In the genomic region with DNA sequence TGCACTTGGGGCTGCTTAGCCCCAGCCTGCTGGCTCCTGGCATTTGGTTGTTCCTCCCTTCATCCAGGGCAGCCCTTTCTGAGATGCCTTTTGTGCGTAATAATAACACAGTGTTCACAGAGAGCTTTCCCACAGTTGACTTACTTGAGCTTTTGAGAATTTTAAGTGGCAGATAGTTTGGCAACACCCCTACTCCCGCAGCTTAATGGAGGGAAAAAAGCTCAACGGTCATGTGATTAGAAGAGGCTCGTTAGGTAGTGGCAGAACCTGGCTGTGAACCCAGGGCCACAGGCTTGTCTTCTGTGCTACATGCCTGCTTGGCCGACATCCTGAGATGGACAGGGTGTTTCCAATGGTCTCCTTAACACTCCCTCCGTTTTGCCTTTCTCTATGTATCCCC, we compare ENCODE assay signal across 33 cellular contexts. TPM values are rescaled to one million over a fixed set of nuclear protein-coding genes. Genes with fewer than 3 reads are reported as not detected.
DNase-seq lines count a peak whose midpoint lies in the region; ATAC-seq, FAIRE-seq and TF ChIP-seq lines count a peak whose summit lies in the region.
"Had no signal": no experiment of that assay in that cellular context is flagged by ENCODE, and none has a peak within 500 bp of the region (broad histone marks: within the 10 kb centered on the region; RNA-seq: fewer than 3 reads in every experiment).

No MANE protein-coding gene starts in this region.

- TF ChIP-seq EP300 in Ishikawa (IDR thresholded peaks at IDR 0.05; ENCODE audit: borderline replicate concordance) (no peak), H1 (IDR thresholded peaks at IDR 0.05; ENCODE audit: borderline replicate concordance in 1 of 2, low read depth in 2 of 2, low read length in 2 of 2) (no peak)

- no peak overlapping the region; the same call in 1 of the 2 replicates for H2AK5ac ChIP-seq in H1 (ENCODE audit: low read depth, low read length)

- H3K79me2 ChIP-seq in H1 (ENCODE audit: control insufficient read depth in 1 of 2, insufficient read depth in 2 of 2, low read length in 2 of 2), result no peaks in the 10 kb centered on the region

- no peak overlapping the region for H2BK15ac ChIP-seq in H1 (ENCODE audit: low read length)

- 78% methylated on average over 6 of the region's 6 CpGs; no CpG with 5 or more reads in 1 of the 2 experiments for WGBS in H1 (ENCODE audit: extremely low coverage in 1 of 2, insufficient coverage in 1 of 2, insufficient read length in 1 of 2, insufficient replicate concordance in 2 of 2, low coverage in 1 of 2, low lambda C conversion rate in 2 of 2, missing lambda C conversion rate in 1 of 2), 2 experiments
- WGBS in right cardiac atrium, result 54% methylated on average over 6 of the region's 6 CpGs
- WGBS in psoas muscle, 3 donors, result 31 to 48% (median 40%) methylated on average over 6 of the region's 6 CpGs

- H3K36me3 Mint-ChIP-seq in stimulated activated naive B cell treated with anti-CD40 and anti-IgM and Interleukin-4, amounts not matched to agents 10 μg/mL and 1 μg/mL and 100 μg/mL, for 72 hours, result peaks cover 4% of the 10 kb centered on the region in 2 donors
- H3K36me3 Mint-ChIP-seq: mesothelial cell of epicardium had no signal

- H4K91ac ChIP-seq in H1 (replicated peaks; ENCODE audit: insufficient read length, low read length), result no peak overlapping the region

- H3K9me3 ChIP-seq in H1 (ENCODE audit: insufficient read depth in 2 of 2, low read depth in 1 of 2, low read length in 1 of 2) (no peaks in the 10 kb centered on the region), right cardiac atrium (ENCODE audit: control insufficient read depth, low read length) (no peaks in the 10 kb centered on the region), psoas muscle (no peaks in the 10 kb centered on the region)
- H3K9me3 ChIP-seq: body of pancreas had no signal

- no peaks in the 10 kb centered on the region for H3K79me1 ChIP-seq in H1 (ENCODE audit: low read depth, low read length)

- H3K27me3 ChIP-seq in H1 (replicated peaks in 1 of 4; ENCODE audit: control insufficient read depth in 3 of 4, extremely low read depth in 1 of 4, insufficient read depth in 3 of 4, low read length in 3 of 4) (peaks cover 0 to 9% (median 8%) of the 10 kb centered on the region in 4 experiments; a peak in 5 of 7 replicates), right cardiac atrium (ENCODE audit: control insufficient read depth, insufficient read depth) (no peaks in the 10 kb centered on the region), psoas muscle (ENCODE audit: insufficient read depth in 3 of 3, low read length in 2 of 3) (no peaks in the 10 kb centered on the region)

- peaks cover 15 to 28% (median 18%) of the 10 kb centered on the region in 4 experiments for H3K4me1 ChIP-seq in H1 (replicated peaks in 1 of 4; ENCODE audit: control insufficient read depth in 3 of 4, insufficient read depth in 4 of 4, low read length in 3 of 4)
- H3K4me1 ChIP-seq in right cardiac atrium (ENCODE audit: control insufficient read depth, insufficient read depth, low read length), result peaks cover 15% of the 10 kb centered on the region
- H3K4me1 ChIP-seq in psoas muscle, result peaks cover 59% of the 10 kb centered on the region

- H3K27ac ChIP-seq in H1 (ENCODE audit: low read depth, low read length) (no peak overlapping the region), right cardiac atrium (ENCODE audit: low read length) (peak overlapping the region; percentile 74), psoas muscle (peak overlapping the region; percentile 54)
- H3K27ac ChIP-seq: body of pancreas, epithelial cell of prostate, KMS-11, PC-9, WERI-Rb-1 had no signal

- peaks cover 8 to 12% of the 10 kb centered on the region in 2 donors for H3K4me1 Mint-ChIP-seq in stimulated activated naive B cell treated with anti-CD40 and anti-IgM and Interleukin-4, amounts not matched to agents 10 μg/mL and 1 μg/mL and 100 μg/mL, for 72 hours

- TF ChIP-seq CTCF in H1 (IDR thresholded peaks at IDR 0.05; ENCODE audit: control extremely low read depth in 1 of 3, insufficient read depth in 1 of 3, low read depth in 1 of 3, low read length in 3 of 3) (no peak), psoas muscle (IDR thresholded peaks at IDR 0.05) (no peak)

- H2BK20ac ChIP-seq in H1 (ENCODE audit: low read length), result no peak overlapping the region

- peaks cover 55 to 58% of the 10 kb centered on the region in 2 donors for H3K27me3 Mint-ChIP-seq in stimulated activated naive B cell treated with anti-CD40 and anti-IgM and Interleukin-4, amounts not matched to agents 10 μg/mL and 1 μg/mL and 100 μg/mL, for 72 hours

- ATAC-seq in right cardiac atrium (peak; percentile 6 to 15), psoas muscle (no peak), HG03280 (IDR thresholded peaks at IDR 0.05; ENCODE audit: unreplicated experiment) (no peak)
- no peak for ATAC-seq in stimulated activated naive B cell treated with anti-CD40 and anti-IgM and Interleukin-4, amounts not matched to agents 10 μg/mL and 1 μg/mL and 100 μg/mL, for 72 hours (replicated peaks)
- ATAC-seq: body of pancreas; naive thymus-derived CD8-positive, alpha-beta T cell had no signal

- no peak overlapping the region for H3K27ac Mint-ChIP-seq in stimulated activated naive B cell treated with anti-CD40 and anti-IgM and Interleukin-4, amounts not matched to agents 10 μg/mL and 1 μg/mL and 100 μg/mL, for 72 hours
- H3K27ac Mint-ChIP-seq: activated CD4-positive, alpha-beta T cell treated with anti-CD3 and anti-CD28 coated beads, Interleukin-2, amount 10 ng/mL, durations not matched to agents 7 days and 5 days; H9; mesothelial cell of epicardium had no signal

- H3K9ac ChIP-seq in H1 (replicated peaks in 1 of 4; ENCODE audit: extremely low read depth in 1 of 4, low read depth in 3 of 4, low read length in 3 of 4), result no peak overlapping the region
- H3K9ac ChIP-seq: KMS-11 had no signal

- H3K4me3 ChIP-seq in H1 (ENCODE audit: extremely low read depth in 1 of 4, insufficient read depth in 2 of 4, low read depth in 3 of 4, low read length in 4 of 4), result no peak overlapping the region
- no peak overlapping the region for H3K4me3 ChIP-seq in right cardiac atrium (ENCODE audit: low read length)
- H3K4me3 ChIP-seq in psoas muscle, result no peak overlapping the region
- H3K4me3 ChIP-seq: body of pancreas, PC-9, smooth muscle cell had no signal

- no peak for TF ChIP-seq POLR2A in H1 (IDR thresholded peaks at IDR 0.05; ENCODE audit: control extremely low read depth in 1 of 2, low read depth in 2 of 2, low read length in 2 of 2)

- H3K4me2 ChIP-seq in H1 (ENCODE audit: insufficient read depth in 1 of 2, low read depth in 2 of 2, low read length in 2 of 2), result no peak overlapping the region
- H3K4me2 ChIP-seq: KMS-11, PC-9, smooth muscle cell had no signal

- H3K23me2 ChIP-seq in H1 (ENCODE audit: low read depth, low read length), result no peaks in the 10 kb centered on the region; the same call in 1 of the 2 replicates

- H3K18ac ChIP-seq in H1 (ENCODE audit: extremely low read depth, low read length), result peak overlapping the region; percentile 20; the same call in 1 of the 2 replicates

- CTCF ChIA-PET in H1 (lab: Charles Lee; ENCODE audit: partially characterized antibody), result interaction anchor here (0.6 to 32.9 kb wide), 6 partner anchors 14 to 177 kb away, joined by 3 to 1213 read pairs (median 24); a partner anchor contains a TSS

- H3K36me3 ChIP-seq in H1 (ENCODE audit: control insufficient read depth in 2 of 4, insufficient read depth in 4 of 4, low read length in 3 of 4) (no peaks in the 10 kb centered on the region), psoas muscle (ENCODE audit: insufficient read depth in 1 of 2, low read depth in 1 of 2) (no peaks in the 10 kb centered on the region)
- H3K36me3 ChIP-seq: WERI-Rb-1 had no signal

- peaks cover 0 to 3% of the 10 kb centered on the region in 2 donors for H3K9me3 Mint-ChIP-seq in stimulated activated naive B cell treated with anti-CD40 and anti-IgM and Interleukin-4, amounts not matched to agents 10 μg/mL and 1 μg/mL and 100 μg/mL, for 72 hours
- H3K9me3 Mint-ChIP-seq: activated CD4-positive, alpha-beta T cell treated with anti-CD3 and anti-CD28 coated beads, Interleukin-2, amount 10 ng/mL, durations not matched to agents 7 days and 5 days; activated T-cell treated with anti-CD3 and anti-CD28 coated beads, Interleukin-2, amount 50 U/mL, for 4 hours; H9; mesothelial cell of epicardium; naive thymus-derived CD8-positive, alpha-beta T cell had no signal

- H2BK5ac ChIP-seq in H1 (ENCODE audit: low read depth, low read length), result no peak overlapping the region

- H2AFZ ChIP-seq in H1 (ENCODE audit: low read length), result no peak overlapping the region
- H2AFZ ChIP-seq: PC-9 had no signal

- no peak overlapping the region for H2BK120ac ChIP-seq in H1 (replicated peaks; ENCODE audit: low read depth, low read length)

- no peak overlapping the region for H4K8ac ChIP-seq in H1 (ENCODE audit: extremely low read depth, insufficient read depth, low read length)

- no peak overlapping the region for H3K4ac ChIP-seq in H1 (replicated peaks; ENCODE audit: insufficient read length, low read depth, low read length)

- DNase-seq in H1 (ENCODE audit: low read depth in 1 of 2, low spot score in 2 of 2) (no peak), right cardiac atrium (peak in 1 of 3 donors; percentile 56), psoas muscle (no peak), dedifferentiated amniotic fluid mesenchymal stem cell (ENCODE audit: extremely low spot score) (no peak), T-helper 2 cell (no peak)
- no peak for DNase-seq in stimulated activated naive B cell treated with anti-CD40 and anti-IgM and Interleukin-4, amounts not matched to agents 10 μg/mL and 1 μg/mL and 100 μg/mL, for 72 hours
- DNase-seq: activated CD4-positive, alpha-beta T cell treated with anti-CD3 and anti-CD28 coated beads, Interleukin-2, amount 10 ng/mL, durations not matched to agents 7 days and 5 days; activated T-cell treated with anti-CD3 and anti-CD28 coated beads, Interleukin-2, amount 50 U/mL, for 4 hours; body of pancreas; COR-L47; DMS53; effector CD4-positive, alpha-beta T cell; H9; head of caudate nucleus; naive thymus-derived CD8-positive, alpha-beta T cell; NCI-H1436 treated with DMSO at 0.1 percent for 48 hours; NCI-H2107; NCI-H510A; PC-9; SIG-M5; T-helper 9 cell; WERI-Rb-1 had no signal

- 0 out of 2 replicates have a peak overlapping the region, but pooled peaks have one; percentile 71 for H2BK12ac ChIP-seq in H1 (ENCODE audit: low read depth, low read length)

- no peak overlapping the region for H3K23ac ChIP-seq in H1 (ENCODE audit: insufficient read length)

- H3K14ac ChIP-seq in H1 (ENCODE audit: insufficient read length), result no peak overlapping the region

- POLR2A ChIA-PET in H1 (lab: Charles Lee; ENCODE audit: partially characterized antibody), result interaction anchor here (14.5 kb wide), 1 partner anchor 14 kb away, joined by 93 read pairs; a partner anchor contains a TSS

- H4K5ac ChIP-seq in H1 (ENCODE audit: insufficient read length, low read depth, low read length), result no peak overlapping the region

- no peak overlapping the region for H3K4me3 Mint-ChIP-seq in stimulated activated naive B cell treated with anti-CD40 and anti-IgM and Interleukin-4, amounts not matched to agents 10 μg/mL and 1 μg/mL and 100 μg/mL, for 72 hours
- H3K4me3 Mint-ChIP-seq: activated CD4-positive, alpha-beta T cell treated with anti-CD3 and anti-CD28 coated beads, Interleukin-2, amount 10 ng/mL, durations not matched to agents 7 days and 5 days; activated T-cell treated with anti-CD3 and anti-CD28 coated beads, Interleukin-2, amount 50 U/mL, for 4 hours; H9; mesothelial cell of epicardium; naive thymus-derived CD8-positive, alpha-beta T cell had no signal

- FAIRE-seq in H1 (lab: Jason Lieb, UNC), result no peak

- H3K56ac ChIP-seq in H1 (replicated peaks; ENCODE audit: insufficient read length, low read depth, low read length), result no peak overlapping the region

- TF ChIP-seq RAD21 in Ishikawa (IDR thresholded peaks at IDR 0.05; ENCODE audit: low read depth), result no peak
- no peak for TF ChIP-seq RAD21 in H1 (IDR thresholded peaks at IDR 0.05 in 1 of 2, conservative IDR thresholded peaks at IDR 0.05 in 1 of 2; ENCODE audit: low read depth in 2 of 2, low read length in 2 of 2)

- no peaks in the 10 kb centered on the region for H4K20me1 ChIP-seq in H1 (replicated peaks in 1 of 2; ENCODE audit: control insufficient read depth in 1 of 2, insufficient read depth in 2 of 2, low read length in 2 of 2)

- intact Hi-C loops in right cardiac atrium (cut with DNase I) (no loop called here), psoas muscle (cut with DNase I) (no loop called here)

RNA-seq across cellular contexts. Expression of a gene that starts 4.7 kb away (rescaled TPM):
- not detected in 2 replicates for total RNA-seq in H1 (2021; fragmentation: NEBNext Ultra II Directional; extraction: Animal tissue kit (Norgen Biotek cat#: 25700))
- polyA plus RNA-seq in H1 (2011; rRNA removed) (not detected in 2 replicates), right cardiac atrium (6.9 TPM), psoas muscle (1 to 10 TPM in 2 of 3 donors, under 1 TPM in 1; 0.12 to 5.7 (median 1.2) TPM)
- polyA plus RNA-seq in H1 (2011; cell fraction: cytosol; rRNA removed), result not detected
- not detected for polyA plus RNA-seq in H1 (2011; cell fraction: nucleus; rRNA removed)
- not detected in 4 replicates for polyA plus RNA-seq in H1 (2012, experiment 1 of 2)
- polyA plus RNA-seq in H1 (2012, experiment 2 of 2), result not detected
- polyA plus RNA-seq in H1 (2013, experiment 1 of 2), result not detected
- polyA plus RNA-seq in H1 (2013, experiment 2 of 2), result not detected
- polyA minus RNA-seq in H1 (2011; rRNA and poly(A)+ RNA removed), result 0.07 TPM in 1 of 2 replicates, not detected in the other
- polyA minus RNA-seq in H1 (2011; cell fraction: cytosol; rRNA and poly(A)+ RNA removed), result not detected
- not detected for polyA minus RNA-seq in H1 (2011; cell fraction: nucleus; rRNA and poly(A)+ RNA removed)
- total RNA-seq in right cardiac atrium (1 to 10 TPM; 2.8 to 8.9 (median 5.3) TPM), psoas muscle (1 to 10 TPM; 1.3 to 5.7 (median 3.4) TPM)
- total RNA-seq: activated CD4-positive, alpha-beta T cell treated with anti-CD3 and anti-CD28 coated beads, Interleukin-2, amount 10 ng/mL, durations not matched to agents 7 days and 5 days; activated T-cell treated with anti-CD3 and anti-CD28 coated beads, Interleukin-2, amount 50 U/mL, for 4 hours; body of pancreas; fibroblast of villous mesenchyme; G401; H9; HT1080; mesothelial cell of epicardium; naive thymus-derived CD8-positive, alpha-beta T cell; omental fat pad; PC-9; smooth muscle cell had no signal
- polyA plus RNA-seq: naive thymus-derived CD8-positive, alpha-beta T cell had no signal

RNA-seq across cellular contexts. Expression of a gene that starts 13.5 kb away (rescaled TPM):
- 9.3 and 10.3 TPM in 2 replicates for total RNA-seq in H1 (2021; fragmentation: NEBNext Ultra II Directional; extraction: Animal tissue kit (Norgen Biotek cat#: 25700))
- polyA plus RNA-seq in H1 (2011; rRNA removed) (9.5 and 16.7 TPM in 2 replicates), right cardiac atrium (68.8 TPM), psoas muscle (1 to 10 TPM; 2.6 to 3.0 (median 3.0) TPM)
- 16.0 TPM for polyA plus RNA-seq in H1 (2011; cell fraction: cytosol; rRNA removed)
- 11.4 TPM for polyA plus RNA-seq in H1 (2011; cell fraction: nucleus; rRNA removed)
- polyA plus RNA-seq in H1 (2012, experiment 1 of 2), result 6.7 to 8.6 TPM (median 8.0 TPM) in 4 replicates
- 10.5 TPM for polyA plus RNA-seq in H1 (2012, experiment 2 of 2)
- 6.6 TPM for polyA plus RNA-seq in H1 (2013, experiment 1 of 2)
- polyA plus RNA-seq in H1 (2013, experiment 2 of 2), result 7.7 TPM
- 12.2 and 14.8 TPM in 2 replicates for polyA minus RNA-seq in H1 (2011; rRNA and poly(A)+ RNA removed)
- 9.6 TPM for polyA minus RNA-seq in H1 (2011; cell fraction: cytosol; rRNA and poly(A)+ RNA removed)
- 9.0 TPM for polyA minus RNA-seq in H1 (2011; cell fraction: nucleus; rRNA and poly(A)+ RNA removed)
- total RNA-seq in right cardiac atrium (10 to 100 TPM; 63.2 to 88.0 (median 70.0) TPM), psoas muscle (1 to 10 TPM; 2.5 to 6.3 (median 3.2) TPM)
- total RNA-seq: activated CD4-positive, alpha-beta T cell treated with anti-CD3 and anti-CD28 coated beads, Interleukin-2, amount 10 ng/mL, durations not matched to agents 7 days and 5 days; activated T-cell treated with anti-CD3 and anti-CD28 coated beads, Interleukin-2, amount 50 U/mL, for 4 hours; G401; HT1080; naive thymus-derived CD8-positive, alpha-beta T cell; PC-9 had no signal
- polyA plus RNA-seq: naive thymus-derived CD8-positive, alpha-beta T cell had no signal

RNA-seq across cellular contexts. Expression of a gene that starts 33.7 kb away (rescaled TPM):
- total RNA-seq in H1 (2021; fragmentation: NEBNext Ultra II Directional; extraction: Animal tissue kit (Norgen Biotek cat#: 25700)), result 1.3 and 1.7 TPM in 2 replicates
- polyA plus RNA-seq in H1 (2011; rRNA removed), result 0.67 and 1.3 TPM in 2 replicates
- 1.0 TPM for polyA plus RNA-seq in H1 (2011; cell fraction: cytosol; rRNA removed)
- 5.7 TPM for polyA plus RNA-seq in H1 (2011; cell fraction: nucleus; rRNA removed)
- 0.81 to 1.3 TPM (median 1.1 TPM) in 4 replicates for polyA plus RNA-seq in H1 (2012, experiment 1 of 2)
- 0.24 TPM for polyA plus RNA-seq in H1 (2012, experiment 2 of 2)
- 0.87 TPM for polyA plus RNA-seq in H1 (2013, experiment 1 of 2)
- 0.53 TPM for polyA plus RNA-seq in H1 (2013, experiment 2 of 2)
- polyA minus RNA-seq in H1 (2011; rRNA and poly(A)+ RNA removed), result 0.95 and 1.6 TPM in 2 replicates
- polyA minus RNA-seq in H1 (2011; cell fraction: cytosol; rRNA and poly(A)+ RNA removed), result 0.88 TPM
- polyA minus RNA-seq in H1 (2011; cell fraction: nucleus; rRNA and poly(A)+ RNA removed), result 2.7 TPM
- 1 to 10 TPM; 1.7 to 2.5 (median 1.8) TPM for total RNA-seq in right cardiac atrium
- polyA plus RNA-seq in right cardiac atrium, result 1.4 TPM
- 1 to 10 TPM; 1.1 to 2.8 (median 1.9) TPM for total RNA-seq in psoas muscle
- polyA plus RNA-seq in psoas muscle, result 1 to 10 TPM in 1 of 3 donors, under 1 TPM in 2; 0.79 to 1.1 (median 0.90) TPM

RNA-seq across cellular contexts. Expression of a gene that starts 36.1 kb away (rescaled TPM):
- not detected in 2 replicates for total RNA-seq in H1 (2021; fragmentation: NEBNext Ultra II Directional; extraction: Animal tissue kit (Norgen Biotek cat#: 25700))
- not detected in 2 replicates for polyA plus RNA-seq in H1 (2011; rRNA removed)
- polyA plus RNA-seq in H1 (2011; cell fraction: cytosol; rRNA removed), result not detected
- not detected for polyA plus RNA-seq in H1 (2011; cell fraction: nucleus; rRNA removed)
- not detected in 4 replicates for polyA plus RNA-seq in H1 (2012, experiment 1 of 2)
- polyA plus RNA-seq in H1 (2012, experiment 2 of 2), result not detected
- polyA plus RNA-seq in H1 (2013, experiment 1 of 2), result not detected
- not detected for polyA plus RNA-seq in H1 (2013, experiment 2 of 2)
- not detected in 2 replicates for polyA minus RNA-seq in H1 (2011; rRNA and poly(A)+ RNA removed)
- not detected for polyA minus RNA-seq in H1 (2011; cell fraction: cytosol; rRNA and poly(A)+ RNA removed)
- not detected for polyA minus RNA-seq in H1 (2011; cell fraction: nucleus; rRNA and poly(A)+ RNA removed)
- not detected for total RNA-seq in right cardiac atrium
- not detected for polyA plus RNA-seq in right cardiac atrium
- not detected for total RNA-seq in psoas muscle
- polyA plus RNA-seq in psoas muscle, result under 1 TPM in 2 of 3 donors, not detected in 1; 0.04 to 0.07 TPM
- total RNA-seq: activated CD4-positive, alpha-beta T cell treated with anti-CD3 and anti-CD28 coated beads, Interleukin-2, amount 10 ng/mL, durations not matched to agents 7 days and 5 days; activated T-cell treated with anti-CD3 and anti-CD28 coated beads, Interleukin-2, amount 50 U/mL, for 4 hours; body of pancreas; fibroblast of villous mesenchyme; G401; H9; HT1080; mesothelial cell of epicardium; naive thymus-derived CD8-positive, alpha-beta T cell; omental fat pad; PC-9; smooth muscle cell; ureter had no signal
- polyA plus RNA-seq: naive thymus-derived CD8-positive, alpha-beta T cell; smooth muscle cell had no signal

RNA-seq across cellular contexts. Expression of a gene that starts 51.8 kb away (rescaled TPM):
- total RNA-seq in H1 (2021; fragmentation: NEBNext Ultra II Directional; extraction: Animal tissue kit (Norgen Biotek cat#: 25700)), result 16.5 and 20.8 TPM in 2 replicates
- polyA plus RNA-seq in H1 (2011; rRNA removed), result 6.8 and 7.7 TPM in 2 replicates
- polyA plus RNA-seq in H1 (2011; cell fraction: cytosol; rRNA removed), result 10.5 TPM
- polyA plus RNA-seq in H1 (2011; cell fraction: nucleus; rRNA removed), result 4.2 TPM
- 9.7 to 15.8 TPM (median 10.5 TPM) in 4 replicates for polyA plus RNA-seq in H1 (2012, experiment 1 of 2)
- polyA plus RNA-seq in H1 (2012, experiment 2 of 2), result 9.9 TPM
- polyA plus RNA-seq in H1 (2013, experiment 1 of 2), result 14.6 TPM
- 14.9 TPM for polyA plus RNA-seq in H1 (2013, experiment 2 of 2)
- polyA minus RNA-seq in H1 (2011; rRNA and poly(A)+ RNA removed), result 7.6 and 7.7 TPM in 2 replicates
- 8.3 TPM for polyA minus RNA-seq in H1 (2011; cell fraction: cytosol; rRNA and poly(A)+ RNA removed)
- polyA minus RNA-seq in H1 (2011; cell fraction: nucleus; rRNA and poly(A)+ RNA removed), result 10.2 TPM
- total RNA-seq in right cardiac atrium, result 10 to 100 TPM; 17.4 to 18.0 (median 17.7) TPM
- polyA plus RNA-seq in right cardiac atrium, result 9.9 TPM
- total RNA-seq in psoas muscle, result 10 to 100 TPM in 3 of 4 donors, 1 to 10 TPM in 1; 9.5 to 18.1 (median 14.8) TPM
- polyA plus RNA-seq in psoas muscle, result 10 to 100 TPM in 2 of 3 donors, 1 to 10 TPM in 1; 9.4 to 14.4 (median 10.0) TPM

Comparison
In these comparisons a context has a peak if more than half of its experiments do, and no peak if none do; other contexts are left out.
1. ATAC-seq: peak in right cardiac atrium (2 of 2); none in psoas muscle (0 of 4), HG03280 (single experiment) and stimulated activated naive B cell treated with anti-CD40 and anti-IgM and Interleukin-4, amounts not matched to agents 10 μg/mL and 1 μg/mL and 100 μg/mL, for 72 hours (0 of 2).